In the genomic region with DNA sequence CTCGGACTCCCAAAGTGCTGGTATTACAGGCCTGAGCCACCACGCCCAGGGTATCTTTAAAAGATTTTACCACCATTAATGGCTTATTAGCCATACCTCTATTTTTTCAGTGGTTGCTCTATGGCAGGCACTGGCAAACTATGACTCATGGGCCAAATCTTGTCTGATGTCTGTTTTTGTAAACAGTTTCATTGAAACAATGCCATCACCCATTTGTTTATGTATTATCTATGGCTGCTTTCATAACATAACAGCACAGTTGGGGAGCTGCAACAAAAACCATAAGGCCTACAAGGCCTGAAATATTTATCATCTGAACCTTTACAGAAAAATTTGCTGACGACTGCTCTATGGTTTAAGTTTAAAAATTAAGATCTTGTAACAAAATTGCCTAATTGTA, we compare ENCODE assay signal across 2 cellular contexts.
TF ChIP-seq lines count a peak whose summit lies in the region.

No MANE protein-coding gene starts in this region.

TF ChIP-seq in IMR-90, 13 proteins besides CTCF, POLR2A, EP300 and RAD21:
- TF ChIP-seq, protein P1, sequence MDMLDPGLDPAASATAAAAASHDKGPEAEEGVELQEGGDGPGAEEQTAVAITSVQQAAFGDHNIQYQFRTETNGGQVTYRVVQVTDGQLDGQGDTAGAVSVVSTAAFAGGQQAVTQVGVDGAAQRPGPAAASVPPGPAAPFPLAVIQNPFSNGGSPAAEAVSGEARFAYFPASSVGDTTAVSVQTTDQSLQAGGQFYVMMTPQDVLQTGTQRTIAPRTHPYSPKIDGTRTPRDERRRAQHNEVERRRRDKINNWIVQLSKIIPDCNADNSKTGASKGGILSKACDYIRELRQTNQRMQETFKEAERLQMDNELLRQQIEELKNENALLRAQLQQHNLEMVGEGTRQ (IDR thresholded peaks at IDR 0.05; ENCODE audit: low read depth, low read length) = no peak
- 0 out of 2 replicates have a peak, but pooled peaks have one; percentile 24 for TF ChIP-seq CEBPB (IDR thresholded peaks at IDR 0.05; ENCODE audit: low read depth, low read length)
- TF ChIP-seq MAFK (IDR thresholded peaks at IDR 0.05; ENCODE audit: low read depth, low read length) = peak; percentile 64
- TF ChIP-seq FOS (IDR thresholded peaks at IDR 0.05; ENCODE audit: low read depth, low read length) = peak; percentile 84
TF ChIP-seq in IMR-90: peak in this region for 3.

TF ChIP-seq in SK-N-SH, 30 proteins besides CTCF, POLR2A, EP300 and RAD21 (continued from another document):
- TF ChIP-seq, protein P2, sequence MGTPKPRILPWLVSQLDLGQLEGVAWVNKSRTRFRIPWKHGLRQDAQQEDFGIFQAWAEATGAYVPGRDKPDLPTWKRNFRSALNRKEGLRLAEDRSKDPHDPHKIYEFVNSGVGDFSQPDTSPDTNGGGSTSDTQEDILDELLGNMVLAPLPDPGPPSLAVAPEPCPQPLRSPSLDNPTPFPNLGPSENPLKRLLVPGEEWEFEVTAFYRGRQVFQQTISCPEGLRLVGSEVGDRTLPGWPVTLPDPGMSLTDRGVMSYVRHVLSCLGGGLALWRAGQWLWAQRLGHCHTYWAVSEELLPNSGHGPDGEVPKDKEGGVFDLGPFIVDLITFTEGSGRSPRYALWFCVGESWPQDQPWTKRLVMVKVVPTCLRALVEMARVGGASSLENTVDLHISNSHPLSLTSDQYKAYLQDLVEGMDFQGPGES (IDR thresholded peaks at IDR 0.05; ENCODE audit: low read depth, low read length) = no peak
- TF ChIP-seq, protein P3, sequence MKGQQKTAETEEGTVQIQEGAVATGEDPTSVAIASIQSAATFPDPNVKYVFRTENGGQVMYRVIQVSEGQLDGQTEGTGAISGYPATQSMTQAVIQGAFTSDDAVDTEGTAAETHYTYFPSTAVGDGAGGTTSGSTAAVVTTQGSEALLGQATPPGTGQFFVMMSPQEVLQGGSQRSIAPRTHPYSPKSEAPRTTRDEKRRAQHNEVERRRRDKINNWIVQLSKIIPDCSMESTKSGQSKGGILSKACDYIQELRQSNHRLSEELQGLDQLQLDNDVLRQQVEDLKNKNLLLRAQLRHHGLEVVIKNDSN (IDR thresholded peaks at IDR 0.05; ENCODE audit: borderline replicate concordance, low read depth) = no peak
- TF ChIP-seq SIN3A (IDR thresholded peaks at IDR 0.05; ENCODE audit: borderline replicate concordance, low read depth, low read length) (no peak), POLR2AphosphoS5 (IDR thresholded peaks at IDR 0.05; ENCODE audit: low read depth, low read length) (no peak), GATA2 (CRISPR knock-in tag; IDR thresholded peaks at IDR 0.05) (no peak), TEAD4 (IDR thresholded peaks at IDR 0.05; ENCODE audit: borderline replicate concordance, insufficient read depth) (no peak), ELF1 (IDR thresholded peaks at IDR 0.05) (no peak), GABPA (IDR thresholded peaks at IDR 0.05; ENCODE audit: low read depth) (no peak)
- TF ChIP-seq, protein P1 (IDR thresholded peaks at IDR 0.05; ENCODE audit: borderline replicate concordance, low read depth, low read length) = no peak
- TF ChIP-seq, protein P4, sequence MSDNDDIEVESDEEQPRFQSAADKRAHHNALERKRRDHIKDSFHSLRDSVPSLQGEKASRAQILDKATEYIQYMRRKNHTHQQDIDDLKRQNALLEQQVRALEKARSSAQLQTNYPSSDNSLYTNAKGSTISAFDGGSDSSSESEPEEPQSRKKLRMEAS (IDR thresholded peaks at IDR 0.05; ENCODE audit: low read depth) = no peak
